ENCODE assay signal across 13 cellular contexts in genomic region chrX:20317873-20318272, GRCh38. TPM values are rescaled to one million over a fixed set of nuclear protein-coding genes. Genes with fewer than 3 reads are reported as not detected.
DNase-seq lines count a peak whose midpoint lies in the region; ATAC-seq and TF ChIP-seq lines count a peak whose summit lies in the region.
"Had no signal": no experiment of that assay in that cellular context is flagged by ENCODE, and none has a peak within 500 bp of the region (broad histone marks: within the 10 kb centered on the region; RNA-seq: fewer than 3 reads in every experiment).

No MANE protein-coding gene starts in this region.

- H3K4me3 ChIP-seq in AG10803 (ENCODE audit: low read length) (no peak overlapping the region), MG63 (no peak overlapping the region), epithelial cell of proximal tubule (ENCODE audit: low read depth, low read length) (no peak overlapping the region)

- H3K27me3 ChIP-seq in MG63 = no peaks in the 10 kb centered on the region

- H3K9me3 ChIP-seq in MG63 = no peaks in the 10 kb centered on the region

- H3K36me3 ChIP-seq in MG63 = no peaks in the 10 kb centered on the region

- TF ChIP-seq CTCF in AG10803 (conservative IDR thresholded peaks at IDR 0.05; ENCODE audit: low read length) (no peak), epithelial cell of proximal tubule (conservative IDR thresholded peaks at IDR 0.05; ENCODE audit: low read depth, low read length) (no peak)

- ATAC-seq in GM18517 (IDR thresholded peaks at IDR 0.05; ENCODE audit: unreplicated experiment) = no peak

- peak; percentile 9 for DNase-seq in AG10803 (ENCODE audit: low read depth)
- DNase-seq in MG63 = peak; percentile 1
- peak; percentile 36 for DNase-seq in epithelial cell of proximal tubule (ENCODE audit: low read depth)
- DNase-seq in myocyte (ENCODE audit: low read depth) = peak; percentile 42
- DNase-seq in NCI-H2107 (lab: John Stamatoyannopoulos, UW) = no peak
- DNase-seq in T-helper 1 cell = no peak
- DNase-seq in cerebellar cortex (ENCODE audit: low spot score) = no peak
- DNase-seq: CD4-positive, CD25-positive, alpha-beta regulatory T cell; H9; NCI-H1436; NCI-H2029 treated with DMSO at 0.1 percent for 48 hours; NCI-H526 had no signal

RNA-seq across cellular contexts. Expression of gene RPS6KA3, which starts 51.2 kb away (rescaled TPM):
- 25.5 and 26.6 TPM in 2 replicates for total RNA-seq in MG63 (2014; rRNA removed; shearing (Covaris generic); ENCODE audit: low replicate concordance)
- total RNA-seq in epithelial cell of proximal tubule (17.2 and 17.5 TPM in 2 replicates), myocyte (33.0 and 39.9 TPM in 2 replicates)
- 12.2 TPM for polyA plus RNA-seq in myocyte (2012)

Comparison
In these comparisons a context has a peak if more than half of its experiments do, and no peak if none do; other contexts are left out.
1. DNase-seq: peak in AG10803 (single experiment), MG63 (single experiment), epithelial cell of proximal tubule (single experiment) and myocyte (single experiment); none in NCI-H2107 (single experiment), T-helper 1 cell (0 of 5) and cerebellar cortex (single experiment).